ENCODE assay signal across 36 cellular contexts in the genomic region with DNA sequence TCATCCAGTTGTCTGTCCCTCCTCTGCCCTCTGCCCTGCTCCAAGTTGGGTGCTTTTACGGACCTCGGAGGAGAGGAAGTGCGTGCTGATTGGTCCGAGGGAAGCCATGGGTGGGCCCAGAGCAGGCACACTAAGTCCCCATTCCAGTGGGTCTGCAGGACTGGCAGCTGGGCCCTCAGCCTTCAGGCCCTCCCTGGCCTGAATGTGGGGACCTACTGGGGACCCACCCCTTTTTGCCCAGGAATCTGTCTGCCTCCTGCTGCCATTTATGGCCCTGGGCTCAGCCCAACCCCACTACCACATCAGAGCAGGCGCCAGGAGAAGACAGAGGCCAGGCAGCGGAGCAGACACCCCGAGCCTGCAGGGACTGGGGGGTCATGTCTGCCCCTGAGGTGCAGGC.
"Had no signal": no experiment of that assay in that cellular context is flagged by ENCODE, and none has a peak within 500 bp of the region (broad histone marks: within the 10 kb centered on the region; RNA-seq: fewer than 3 reads in every experiment).

No MANE protein-coding gene starts in this region.

- H3K4me1 Mint-ChIP-seq: activated B cell treated with CpG ODN at 0.5 μM for 24 hours; activated CD4-positive, alpha-beta memory T cell treated with anti-CD3 and anti-CD28 coated beads, Interleukin-2, amount 10 ng/mL, durations not matched to agents 7 days and 5 days; activated CD4-positive, alpha-beta T cell treated with anti-CD3 and anti-CD28 coated beads for 36 hours; activated CD4-positive, alpha-beta T cell treated with anti-CD3 and anti-CD28 coated beads, Interleukin-2, amount 10 ng/mL, durations not matched to agents 7 days and 5 days; activated CD8-positive, alpha-beta memory T cell treated with anti-CD3 and anti-CD28 coated beads, Interleukin-2, amount 10 ng/mL, durations not matched to agents 7 days and 5 days; activated naive CD4-positive, alpha-beta T cell treated with anti-CD3 and anti-CD28 coated beads, Interleukin-2, amount 10 ng/mL, durations not matched to agents 7 days and 5 days; activated naive CD4-positive, alpha-beta T cell treated with anti-CD3 and anti-CD28 coated beads, Interleukin-2, amount 50 U/mL, for 24 hours; activated naive CD8-positive, alpha-beta T cell treated with anti-CD3 and anti-CD28 coated beads, Interleukin-2, amount 10 ng/mL, durations not matched to agents 7 days and 5 days; activated naive CD8-positive, alpha-beta T cell treated with anti-CD3 and anti-CD28 coated beads, Interleukin-2, amount 50 U/mL, for 24 hours had no signal

- H3K27ac Mint-ChIP-seq: activated B cell treated with CpG ODN at 0.5 μM for 24 hours; activated CD4-positive, alpha-beta memory T cell treated with anti-CD3 and anti-CD28 coated beads, Interleukin-2, amount 10 ng/mL, durations not matched to agents 7 days and 5 days; activated CD4-positive, alpha-beta T cell treated with anti-CD3 and anti-CD28 coated beads for 36 hours; activated CD4-positive, alpha-beta T cell treated with anti-CD3 and anti-CD28 coated beads, Interleukin-2, amount 10 ng/mL, durations not matched to agents 7 days and 5 days; activated CD8-positive, alpha-beta memory T cell treated with anti-CD3 and anti-CD28 coated beads, Interleukin-2, amount 10 ng/mL, durations not matched to agents 7 days and 5 days; activated CD8-positive, alpha-beta T cell treated with anti-CD3 and anti-CD28 coated beads, Interleukin-2, amount 10 ng/mL, durations not matched to agents 7 days and 5 days; activated naive CD4-positive, alpha-beta T cell treated with anti-CD3 and anti-CD28 coated beads, Interleukin-2, amount 10 ng/mL, durations not matched to agents 7 days and 5 days; activated naive CD4-positive, alpha-beta T cell treated with anti-CD3 and anti-CD28 coated beads, Interleukin-2, amount 50 U/mL, for 24 hours; activated naive CD8-positive, alpha-beta T cell; activated naive CD8-positive, alpha-beta T cell treated with anti-CD3 and anti-CD28 coated beads, Interleukin-2, amount 10 ng/mL, durations not matched to agents 7 days and 5 days; activated naive CD8-positive, alpha-beta T cell treated with anti-CD3 and anti-CD28 coated beads, Interleukin-2, amount 50 U/mL, for 24 hours; activated T-cell treated with anti-CD3 and anti-CD28 coated beads, Interleukin-2, amount 50 U/mL, for 24 hours; activated T-helper 2 cell treated with anti-CD3 and anti-CD28 coated beads, Interferon-gamma antibody, Interleukin-2, Interleukin-4, amounts not matched to agents 10 μg/mL and 5 μg/mL and 100 μg/mL, durations not matched to agents 14 hours and 24 hours and 36 hours; T-helper 1 cell treated with Interleukin-12 subunit alpha and Interleukin-12 subunit beta and Interleukin-4 antibody, amounts not matched to agents 30 μg/mL and 1 μg/mL, for 36 hours; T-helper 2 cell treated with Interferon-gamma antibody and Interleukin-4, amounts not matched to agents 5 μg/mL and 100 μg/mL, for 36 hours had no signal

- H3K9me3 Mint-ChIP-seq: activated B cell treated with CpG ODN at 0.5 μM for 24 hours; activated CD4-positive, alpha-beta memory T cell treated with anti-CD3 and anti-CD28 coated beads, Interleukin-2, amount 10 ng/mL, durations not matched to agents 7 days and 5 days; activated CD4-positive, alpha-beta T cell treated with anti-CD3 and anti-CD28 coated beads, Interleukin-2, amount 10 ng/mL, durations not matched to agents 7 days and 5 days; activated naive CD4-positive, alpha-beta T cell treated with anti-CD3 and anti-CD28 coated beads, Interleukin-2, amount 10 ng/mL, durations not matched to agents 7 days and 5 days; activated naive CD4-positive, alpha-beta T cell treated with anti-CD3 and anti-CD28 coated beads, Interleukin-2, amount 50 U/mL, for 24 hours; activated naive CD8-positive, alpha-beta T cell treated with anti-CD3 and anti-CD28 coated beads, Interleukin-2, amount 10 ng/mL, durations not matched to agents 7 days and 5 days; activated naive CD8-positive, alpha-beta T cell treated with anti-CD3 and anti-CD28 coated beads, Interleukin-2, amount 50 U/mL, for 24 hours; activated T-cell treated with anti-CD3 and anti-CD28 coated beads, Interleukin-2, amount 50 U/mL, for 24 hours; activated T-helper 2 cell treated with anti-CD3 and anti-CD28 coated beads, Interferon-gamma antibody, Interleukin-2, Interleukin-4, amounts not matched to agents 10 μg/mL and 5 μg/mL and 100 μg/mL, durations not matched to agents 14 hours and 24 hours and 36 hours; T-helper 1 cell treated with Interleukin-12 subunit alpha and Interleukin-12 subunit beta and Interleukin-4 antibody, amounts not matched to agents 30 μg/mL and 1 μg/mL, for 36 hours; T-helper 2 cell treated with Interferon-gamma antibody and Interleukin-4, amounts not matched to agents 5 μg/mL and 100 μg/mL, for 36 hours had no signal

- FAIRE-seq: TTC549 had no signal

- H3K9me3 ChIP-seq: body of pancreas had no signal

- H3K36me3 ChIP-seq: brain microvascular endothelial cell, breast epithelium had no signal

- H3K27me3 ChIP-seq: body of pancreas, brain microvascular endothelial cell had no signal

- H3K36me3 Mint-ChIP-seq: activated CD8-positive, alpha-beta memory T cell treated with anti-CD3 and anti-CD28 coated beads, Interleukin-2, amount 10 ng/mL, durations not matched to agents 7 days and 5 days; activated naive CD4-positive, alpha-beta T cell treated with anti-CD3 and anti-CD28 coated beads, Interleukin-2, amount 10 ng/mL, durations not matched to agents 7 days and 5 days; activated naive CD4-positive, alpha-beta T cell treated with anti-CD3 and anti-CD28 coated beads, Interleukin-2, amount 50 U/mL, for 24 hours; activated naive CD8-positive, alpha-beta T cell; activated naive CD8-positive, alpha-beta T cell treated with anti-CD3 and anti-CD28 coated beads, Interleukin-2, amount 10 ng/mL, durations not matched to agents 7 days and 5 days had no signal

- H3K4me1 ChIP-seq: body of pancreas, breast epithelium had no signal

- H3K27ac ChIP-seq: body of pancreas, brain microvascular endothelial cell, breast epithelium, VCaP had no signal

- ATAC-seq: activated CD4-positive, alpha-beta T cell treated with anti-CD3 and anti-CD28 coated beads for 36 hours; activated CD4-positive, CD25-positive, alpha-beta regulatory T cell treated with anti-CD3 and anti-CD28 coated beads, Interleukin-2, amount 50 U/mL, for 24 hours; activated CD8-positive, alpha-beta memory T cell treated with anti-CD3 and anti-CD28 coated beads, Interleukin-2, amount 10 ng/mL, durations not matched to agents 7 days and 5 days; activated CD8-positive, alpha-beta T cell treated with anti-CD3 and anti-CD28 coated beads, Interleukin-2, amount 10 ng/mL, durations not matched to agents 7 days and 5 days; activated naive CD8-positive, alpha-beta T cell treated with anti-CD3 and anti-CD28 coated beads, Interleukin-2, amount 50 U/mL, for 24 hours; body of pancreas had no signal

- H3K27me3 Mint-ChIP-seq: activated B cell treated with CpG ODN at 0.5 μM for 24 hours; activated CD4-positive, alpha-beta memory T cell treated with anti-CD3 and anti-CD28 coated beads, Interleukin-2, amount 10 ng/mL, durations not matched to agents 7 days and 5 days; activated CD4-positive, alpha-beta T cell treated with anti-CD3 and anti-CD28 coated beads for 36 hours; activated CD4-positive, alpha-beta T cell treated with anti-CD3 and anti-CD28 coated beads, Interleukin-2, amount 10 ng/mL, durations not matched to agents 7 days and 5 days; activated CD8-positive, alpha-beta memory T cell treated with anti-CD3 and anti-CD28 coated beads, Interleukin-2, amount 10 ng/mL, durations not matched to agents 7 days and 5 days; activated naive CD4-positive, alpha-beta T cell treated with anti-CD3 and anti-CD28 coated beads, Interleukin-2, amount 10 ng/mL, durations not matched to agents 7 days and 5 days; activated naive CD4-positive, alpha-beta T cell treated with anti-CD3 and anti-CD28 coated beads, Interleukin-2, amount 50 U/mL, for 24 hours; activated naive CD8-positive, alpha-beta T cell; activated naive CD8-positive, alpha-beta T cell treated with anti-CD3 and anti-CD28 coated beads, Interleukin-2, amount 10 ng/mL, durations not matched to agents 7 days and 5 days; activated naive CD8-positive, alpha-beta T cell treated with anti-CD3 and anti-CD28 coated beads, Interleukin-2, amount 50 U/mL, for 24 hours had no signal

- H3K4me3 Mint-ChIP-seq: activated B cell treated with CpG ODN at 0.5 μM for 24 hours; activated CD4-positive, alpha-beta memory T cell treated with anti-CD3 and anti-CD28 coated beads, Interleukin-2, amount 10 ng/mL, durations not matched to agents 7 days and 5 days; activated CD4-positive, alpha-beta T cell treated with anti-CD3 and anti-CD28 coated beads for 36 hours; activated CD4-positive, alpha-beta T cell treated with anti-CD3 and anti-CD28 coated beads, Interleukin-2, amount 10 ng/mL, durations not matched to agents 7 days and 5 days; activated CD8-positive, alpha-beta memory T cell treated with anti-CD3 and anti-CD28 coated beads, Interleukin-2, amount 10 ng/mL, durations not matched to agents 7 days and 5 days; activated CD8-positive, alpha-beta T cell treated with anti-CD3 and anti-CD28 coated beads, Interleukin-2, amount 10 ng/mL, durations not matched to agents 7 days and 5 days; activated naive CD4-positive, alpha-beta T cell treated with anti-CD3 and anti-CD28 coated beads, Interleukin-2, amount 10 ng/mL, durations not matched to agents 7 days and 5 days; activated naive CD4-positive, alpha-beta T cell treated with anti-CD3 and anti-CD28 coated beads, Interleukin-2, amount 50 U/mL, for 24 hours; activated naive CD8-positive, alpha-beta T cell; activated naive CD8-positive, alpha-beta T cell treated with anti-CD3 and anti-CD28 coated beads, Interleukin-2, amount 10 ng/mL, durations not matched to agents 7 days and 5 days; activated naive CD8-positive, alpha-beta T cell treated with anti-CD3 and anti-CD28 coated beads, Interleukin-2, amount 50 U/mL, for 24 hours; activated T-cell treated with anti-CD3 and anti-CD28 coated beads, Interleukin-2, amount 50 U/mL, for 24 hours; T-helper 1 cell treated with Interleukin-12 subunit alpha and Interleukin-12 subunit beta and Interleukin-4 antibody, amounts not matched to agents 30 μg/mL and 1 μg/mL, for 36 hours; T-helper 2 cell treated with Interferon-gamma antibody and Interleukin-4, amounts not matched to agents 5 μg/mL and 100 μg/mL, for 36 hours had no signal

- DNase-seq: activated B cell treated with CpG ODN at 0.5 μM for 24 hours; activated CD4-positive, alpha-beta memory T cell treated with anti-CD3 and anti-CD28 coated beads, Interleukin-2, amount 10 ng/mL, durations not matched to agents 7 days and 5 days; activated CD4-positive, alpha-beta T cell treated with anti-CD3 and anti-CD28 coated beads for 1 hour; activated CD4-positive, alpha-beta T cell treated with anti-CD3 and anti-CD28 coated beads for 36 hours; activated CD4-positive, alpha-beta T cell treated with anti-CD3 and anti-CD28 coated beads for 48 hours; activated CD4-positive, alpha-beta T cell treated with anti-CD3 and anti-CD28 coated beads, Interleukin-2, amount 10 ng/mL, durations not matched to agents 7 days and 5 days; activated CD4-positive, alpha-beta T cell treated with anti-CD3 and anti-CD28 coated beads, Interleukin-2, amount 50 U/mL, for 48 hours; activated CD8-positive, alpha-beta memory T cell treated with anti-CD3 and anti-CD28 coated beads for 24 hours; activated CD8-positive, alpha-beta memory T cell treated with anti-CD3 and anti-CD28 coated beads, Interleukin-2, amount 10 ng/mL, durations not matched to agents 7 days and 5 days; activated CD8-positive, alpha-beta memory T cell treated with anti-CD3 and anti-CD28 coated beads, Interleukin-2, amount 50 U/mL, for 48 hours; activated CD8-positive, alpha-beta T cell treated with anti-CD3 and anti-CD28 coated beads, Interleukin-2, amount 10 ng/mL, durations not matched to agents 7 days and 5 days; activated effector memory CD4-positive, alpha-beta T cell treated with Interleukin-2 at 50 U/mL for 16 hours; activated gamma-delta T cell; activated naive CD4-positive, alpha-beta T cell treated with anti-CD3 and anti-CD28 coated beads, Interleukin-2, amount 10 ng/mL, durations not matched to agents 7 days and 5 days; activated naive CD4-positive, alpha-beta T cell treated with Interleukin-2 at 50 U/mL for 16 hours; activated naive CD8-positive, alpha-beta T cell treated with anti-CD3 and anti-CD28 coated beads, Interleukin-2, amount 10 ng/mL, durations not matched to agents 7 days and 5 days; activated naive CD8-positive, alpha-beta T cell treated with anti-CD3 and anti-CD28 coated beads, Interleukin-2, amount 50 U/mL, for 24 hours; activated T-cell treated with anti-CD3 and anti-CD28 coated beads, Interleukin-2, amount 50 U/mL, for 24 hours; activated T-cell treated with anti-CD3 and anti-CD28 coated beads, Interleukin-2, amount 50 U/mL, for 48 hours; amygdala; anterior cingulate cortex; body of pancreas; brain microvascular endothelial cell; central memory CD4-positive, alpha-beta T cell; T-helper 1 cell; T-helper 2 cell; T-helper 9 cell had no signal

- H3K4me3 ChIP-seq: body of pancreas, breast epithelium had no signal
